9 cellular contexts compared by ENCODE assay signal in genomic region chr16:85056211-85056748, GRCh38. TPM values are rescaled to one million over a fixed set of nuclear protein-coding genes. Genes with fewer than 3 reads are reported as not detected.
A peak's percentile ranks its signal among the peaks of the same experiment; 100 is the strongest.
DNase-seq lines count a peak whose midpoint lies in the region; ATAC-seq and TF ChIP-seq lines count a peak whose summit lies in the region.
"Had no signal": no experiment of that assay in that cellular context is flagged by ENCODE, and none has a peak within 500 bp of the region (broad histone marks: within the 10 kb centered on the region; RNA-seq: fewer than 3 reads in every experiment).

No MANE protein-coding gene starts in this region.

- H3K27me3 ChIP-seq in skeletal muscle tissue (ENCODE audit: control insufficient read depth in 3 of 3, insufficient read depth in 3 of 3, low read length in 3 of 3) = no peaks in the 10 kb centered on the region

- no peaks in the 10 kb centered on the region for H3K27me3 Mint-ChIP-seq in progenitor cell of endocrine pancreas

- no peak for DNase-seq in GM13976 (ENCODE audit: low spot score)
- peak; percentile 45 for DNase-seq in UCSD-AML1 (lab: John Stamatoyannopoulos, UW; ENCODE audit: unreplicated experiment)
- DNase-seq in head of caudate nucleus = peak in 34 of 42 donors; percentile 22 to 71 (median 42)
- DNase-seq in epidermal melanocyte (ENCODE audit: insufficient read length, low spot score) = no peak
- no peak for DNase-seq in NCI-H748 treated with DMSO at 0.1 percent for 48 hours (lab: John Stamatoyannopoulos, UW)
- no peak for DNase-seq in progenitor cell of endocrine pancreas (ENCODE audit: low spot score, unreplicated experiment)

- H3K4me3 ChIP-seq in skeletal muscle tissue (ENCODE audit: low read length in 3 of 3) = peak overlapping the region; percentile 46 to 55 (median 50)

- intact Hi-C loops in head of caudate nucleus (cut with DNase I) = no loop called here

- peaks cover 21% of the 10 kb centered on the region for H3K4me1 Mint-ChIP-seq in progenitor cell of endocrine pancreas (ENCODE audit: low read depth)

- H3K27ac ChIP-seq in skeletal muscle tissue (ENCODE audit: low read depth, low read length) = peak overlapping the region; percentile 54

- TF ChIP-seq CTCF in GM13976 (IDR thresholded peaks at IDR 0.05; ENCODE audit: borderline replicate concordance, control extremely low read depth, extremely low read depth, insufficient read depth, missing control alignments) (peak; percentile 19), progenitor cell of endocrine pancreas (IDR thresholded peaks at IDR 0.05; ENCODE audit: unreplicated experiment) (no peak)

- no peaks in the 10 kb centered on the region for H3K9me3 ChIP-seq in skeletal muscle tissue (ENCODE audit: control insufficient read depth in 3 of 3, low read length in 3 of 3)

- H3K36me3 ChIP-seq in skeletal muscle tissue (ENCODE audit: control insufficient read depth in 3 of 3, insufficient read depth in 3 of 3, low read length in 3 of 3) = no peaks in the 10 kb centered on the region

- H3K4me3 Mint-ChIP-seq in progenitor cell of endocrine pancreas (ENCODE audit: low read depth) = no peak overlapping the region

- H3K9ac ChIP-seq in skeletal muscle tissue (ENCODE audit: low read depth in 1 of 3, low read length in 3 of 3) = peak overlapping the region; percentile 38 to 57 (median 54)

- no peak overlapping the region for H3K27ac Mint-ChIP-seq in progenitor cell of endocrine pancreas

- no peak for ATAC-seq in GM19452 (IDR thresholded peaks at IDR 0.05; ENCODE audit: unreplicated experiment)

- in situ Hi-C loops in GM13976 (cut with MboI; ENCODE audit: low sequenced_read_pairs, unreplicated experiment) = no loop called here

- no peaks in the 10 kb centered on the region for H3K36me3 Mint-ChIP-seq in progenitor cell of endocrine pancreas (ENCODE audit: insufficient read depth)

- H3K9me3 Mint-ChIP-seq in progenitor cell of endocrine pancreas (ENCODE audit: low read depth) = no peaks in the 10 kb centered on the region

- peaks cover 9 to 14% (median 11%) of the 10 kb centered on the region in 3 donors for H3K4me1 ChIP-seq in skeletal muscle tissue (ENCODE audit: control insufficient read depth in 3 of 3, insufficient read depth in 3 of 3, low read length in 3 of 3)

RNA-seq across cellular contexts. Expression of gene KIAA0513, which starts 28.7 kb away (rescaled TPM):
- 5.7 TPM for total RNA-seq in skeletal muscle tissue
- total RNA-seq in progenitor cell of endocrine pancreas = 15.2 and 16.3 TPM in 2 replicates

RNA-seq across cellular contexts. Expression of gene ZDHHC7, which starts 44.9 kb away (rescaled TPM):
- total RNA-seq in skeletal muscle tissue (19.8 TPM), progenitor cell of endocrine pancreas (67.3 TPM in 2 replicates)

RNA-seq across cellular contexts. Expression of gene CIBAR2, which starts 56.0 kb away (rescaled TPM):
- total RNA-seq in skeletal muscle tissue = not detected
- total RNA-seq in progenitor cell of endocrine pancreas = 0.43 and 0.80 TPM in 2 replicates
- total RNA-seq: RPMI7951 had no signal

Comparison
In these comparisons a context has a peak if more than half of its experiments do, and no peak if none do; other contexts are left out.
1. DNase-seq: peak in UCSD-AML1 (single experiment) and head of caudate nucleus (34 of 42); none in GM13976 (single experiment), epidermal melanocyte (single experiment), NCI-H748 treated with DMSO at 0.1 percent for 48 hours (single experiment) and progenitor cell of endocrine pancreas (single experiment).